Comparison of ENCODE assay signal across 31 cellular contexts in genomic region chr18:31702449-31702848, GRCh38. TPM values are rescaled to one million over a fixed set of nuclear protein-coding genes. Genes with fewer than 3 reads are reported as not detected.
"Had no signal": no experiment of that assay in that cellular context is flagged by ENCODE, and none has a peak within 500 bp of the region (broad histone marks: within the 10 kb centered on the region; RNA-seq: fewer than 3 reads in every experiment).

No MANE protein-coding gene starts in this region.

- H3K4me3 ChIP-seq: cardiac muscle cell, Peyer's patch, SJCRH30 had no signal

- H3K9ac ChIP-seq: SK-N-SH had no signal

- H3K36me3 ChIP-seq: brain microvascular endothelial cell, cardiac muscle cell, Peyer's patch, SJCRH30 had no signal

- H3K9me2 ChIP-seq: SK-N-SH had no signal

- H3K4me1 Mint-ChIP-seq: activated B cell treated with CpG ODN at 0.5 μM for 24 hours had no signal

- DNase-seq: activated B cell treated with CpG ODN at 0.5 μM for 24 hours; activated CD4-positive, alpha-beta memory T cell treated with anti-CD3 and anti-CD28 coated beads, Interleukin-2, amount 10 ng/mL, durations not matched to agents 7 days and 5 days; activated CD4-positive, alpha-beta T cell treated with anti-CD3 and anti-CD28 coated beads for 1 hour; activated CD4-positive, alpha-beta T cell treated with anti-CD3 and anti-CD28 coated beads, Interleukin-2, amount 50 U/mL, for 1 hour; activated gamma-delta T cell treated with Interleukin-2 at 50 U/mL for 16 hours; activated naive CD4-positive, alpha-beta T cell treated with anti-CD3 and anti-CD28 coated beads, Interleukin-2, amount 10 ng/mL, durations not matched to agents 7 days and 5 days; activated naive CD8-positive, alpha-beta T cell treated with anti-CD3 and anti-CD28 coated beads for 36 hours; activated T-cell treated with anti-CD3 and anti-CD28 coated beads for 4 hours; activated T-cell treated with anti-CD3 and anti-CD28 coated beads, Interleukin-2, amount 50 U/mL, for 72 hours; brain microvascular endothelial cell; Karpas-422; NCI-H1092; NCI-H1417 treated with DMSO at 0.1 percent for 48 hours; NCI-H1694; NCI-H2029; NCI-H2107; NCI-H2171 treated with DMSO at 0.1 percent for 48 hours; NCI-H345; NCI-H510A; NCI-H526 treated with DMSO at 0.1 percent for 48 hours; NCI-H82; NK-92 treated with Interleukin-12 subunit alpha and Interleukin-12 subunit beta, amount 100 ng/mL, for 24 hours; Peyer's patch; Right ventricle myocardium superior; SJCRH30; SK-N-SH had no signal

- H3K27ac Mint-ChIP-seq: activated B cell treated with CpG ODN at 0.5 μM for 24 hours; activated CD4-positive, alpha-beta memory T cell treated with anti-CD3 and anti-CD28 coated beads, Interleukin-2, amount 10 ng/mL, durations not matched to agents 7 days and 5 days; activated naive CD4-positive, alpha-beta T cell treated with anti-CD3 and anti-CD28 coated beads, Interleukin-2, amount 10 ng/mL, durations not matched to agents 7 days and 5 days; activated naive CD8-positive, alpha-beta T cell treated with anti-CD3 and anti-CD28 coated beads for 36 hours; activated T-cell treated with anti-CD3 and anti-CD28 coated beads, Interleukin-2, amount 50 U/mL, for 72 hours; activated T-helper 2 cell treated with anti-CD3 and anti-CD28 coated beads, Interferon-gamma antibody, Interleukin-2, Interleukin-4, amounts not matched to agents 10 μg/mL and 5 μg/mL and 100 μg/mL, durations not matched to agents 14 hours and 24 hours and 36 hours had no signal

- H3K27ac ChIP-seq: brain microvascular endothelial cell, cardiac muscle cell, Peyer's patch, RWPE1, SJCRH30 had no signal

- H3K4me1 ChIP-seq: Peyer's patch, SJCRH30 had no signal

- H3K4me2 ChIP-seq: SK-N-SH had no signal

- H3K9me3 ChIP-seq: Peyer's patch, SJCRH30, SK-N-SH had no signal

- H3K27me3 Mint-ChIP-seq: activated naive CD4-positive, alpha-beta T cell treated with anti-CD3 and anti-CD28 coated beads, Interleukin-2, amount 10 ng/mL, durations not matched to agents 7 days and 5 days had no signal

- H3K36me3 Mint-ChIP-seq: activated naive CD4-positive, alpha-beta T cell treated with anti-CD3 and anti-CD28 coated beads, Interleukin-2, amount 10 ng/mL, durations not matched to agents 7 days and 5 days; activated naive CD8-positive, alpha-beta T cell treated with anti-CD3 and anti-CD28 coated beads for 36 hours had no signal

- H3K27me3 ChIP-seq: brain microvascular endothelial cell, cardiac muscle cell, Peyer's patch, SJCRH30 had no signal

- H3K9me3 Mint-ChIP-seq: activated B cell treated with CpG ODN at 0.5 μM for 24 hours; activated CD4-positive, alpha-beta memory T cell treated with anti-CD3 and anti-CD28 coated beads, Interleukin-2, amount 10 ng/mL, durations not matched to agents 7 days and 5 days; activated naive CD4-positive, alpha-beta T cell treated with anti-CD3 and anti-CD28 coated beads, Interleukin-2, amount 10 ng/mL, durations not matched to agents 7 days and 5 days; activated naive CD8-positive, alpha-beta T cell treated with anti-CD3 and anti-CD28 coated beads for 36 hours; activated T-cell treated with anti-CD3 and anti-CD28 coated beads, Interleukin-2, amount 50 U/mL, for 72 hours; activated T-helper 2 cell treated with anti-CD3 and anti-CD28 coated beads, Interferon-gamma antibody, Interleukin-2, Interleukin-4, amounts not matched to agents 10 μg/mL and 5 μg/mL and 100 μg/mL, durations not matched to agents 14 hours and 24 hours and 36 hours had no signal

- ATAC-seq: activated T-cell treated with anti-CD3 and anti-CD28 coated beads, Interleukin-2, amount 50 U/mL, for 72 hours had no signal

- H3K4me3 Mint-ChIP-seq: activated B cell treated with CpG ODN at 0.5 μM for 24 hours; activated CD4-positive, alpha-beta memory T cell treated with anti-CD3 and anti-CD28 coated beads, Interleukin-2, amount 10 ng/mL, durations not matched to agents 7 days and 5 days; activated naive CD4-positive, alpha-beta T cell treated with anti-CD3 and anti-CD28 coated beads, Interleukin-2, amount 10 ng/mL, durations not matched to agents 7 days and 5 days; activated naive CD8-positive, alpha-beta T cell treated with anti-CD3 and anti-CD28 coated beads for 36 hours; activated T-cell treated with anti-CD3 and anti-CD28 coated beads, Interleukin-2, amount 50 U/mL, for 72 hours had no signal

RNA-seq across cellular contexts. Expression of gene SLC25A52, which starts 58.2 kb away (rescaled TPM):
- total RNA-seq: activated B cell treated with CpG ODN at 0.5 μM for 24 hours; activated CD8-positive, alpha-beta memory T cell treated with anti-CD3 and anti-CD28 coated beads for 36 hours; activated naive CD8-positive, alpha-beta T cell treated with anti-CD3 and anti-CD28 coated beads for 36 hours; activated T-cell treated with anti-CD3 and anti-CD28 coated beads, Interleukin-2, amount 50 U/mL, for 72 hours; activated T-helper 2 cell treated with anti-CD3 and anti-CD28 coated beads, Interferon-gamma antibody, Interleukin-2, Interleukin-4, amounts not matched to agents 10 μg/mL and 5 μg/mL and 100 μg/mL, durations not matched to agents 14 hours and 24 hours and 36 hours; cardiac muscle cell; Peyer's patch; Right ventricle myocardium superior; SJCRH30; T-helper 1 cell treated with Interleukin-12 subunit alpha and Interleukin-12 subunit beta and Interleukin-4 antibody, amounts not matched to agents 30 ng/mL and 1 ng/mL, for 36 hours had no signal
- polyA plus RNA-seq: cardiac muscle cell had no signal
